8 cellular contexts compared by ENCODE assay signal in the genomic region with DNA sequence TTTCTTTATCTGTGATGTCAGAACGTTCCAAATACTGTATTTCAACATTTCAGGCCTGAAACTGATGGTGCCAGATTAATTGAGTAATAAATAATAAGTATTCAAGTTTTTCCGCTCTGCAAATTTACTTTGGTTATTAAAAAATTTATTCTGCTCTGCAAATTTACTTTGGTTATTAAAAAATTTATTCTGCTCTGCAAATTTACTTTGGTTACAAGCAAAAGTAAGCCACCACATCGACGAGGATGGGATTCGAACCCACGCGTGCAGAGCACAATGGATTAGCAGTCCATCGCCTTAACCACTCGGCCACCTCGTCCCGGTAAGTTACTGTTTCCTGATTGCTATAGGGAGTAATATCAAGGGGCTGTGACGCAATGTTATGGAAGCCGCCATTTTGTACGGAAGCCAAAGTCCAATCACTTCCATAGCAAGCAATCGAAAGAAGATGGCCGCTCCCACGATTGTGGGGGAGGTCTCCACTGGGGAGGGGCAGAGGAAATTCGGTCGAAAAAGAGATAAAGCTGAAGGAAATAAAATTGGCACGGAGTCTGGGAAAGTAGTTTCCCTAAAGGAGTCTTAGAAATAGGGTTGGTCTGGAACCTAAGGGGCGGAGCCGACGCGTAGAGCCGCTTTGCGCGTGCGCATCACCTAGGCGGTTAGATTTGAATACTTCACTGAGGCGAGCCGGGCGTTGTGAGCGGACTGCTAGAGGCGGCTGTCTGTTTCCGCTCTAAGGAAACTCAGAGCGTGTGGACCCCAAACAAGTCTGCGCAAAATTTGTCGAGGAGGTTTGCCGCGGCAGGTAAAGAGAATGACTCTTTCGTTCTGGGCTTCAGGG. TPM values are rescaled to one million over a fixed set of nuclear protein-coding genes. Genes with fewer than 3 reads are reported as not detected.
DNase-seq lines count a peak whose midpoint lies in the region; ATAC-seq and TF ChIP-seq lines count a peak whose summit lies in the region.

A gene with protein sequence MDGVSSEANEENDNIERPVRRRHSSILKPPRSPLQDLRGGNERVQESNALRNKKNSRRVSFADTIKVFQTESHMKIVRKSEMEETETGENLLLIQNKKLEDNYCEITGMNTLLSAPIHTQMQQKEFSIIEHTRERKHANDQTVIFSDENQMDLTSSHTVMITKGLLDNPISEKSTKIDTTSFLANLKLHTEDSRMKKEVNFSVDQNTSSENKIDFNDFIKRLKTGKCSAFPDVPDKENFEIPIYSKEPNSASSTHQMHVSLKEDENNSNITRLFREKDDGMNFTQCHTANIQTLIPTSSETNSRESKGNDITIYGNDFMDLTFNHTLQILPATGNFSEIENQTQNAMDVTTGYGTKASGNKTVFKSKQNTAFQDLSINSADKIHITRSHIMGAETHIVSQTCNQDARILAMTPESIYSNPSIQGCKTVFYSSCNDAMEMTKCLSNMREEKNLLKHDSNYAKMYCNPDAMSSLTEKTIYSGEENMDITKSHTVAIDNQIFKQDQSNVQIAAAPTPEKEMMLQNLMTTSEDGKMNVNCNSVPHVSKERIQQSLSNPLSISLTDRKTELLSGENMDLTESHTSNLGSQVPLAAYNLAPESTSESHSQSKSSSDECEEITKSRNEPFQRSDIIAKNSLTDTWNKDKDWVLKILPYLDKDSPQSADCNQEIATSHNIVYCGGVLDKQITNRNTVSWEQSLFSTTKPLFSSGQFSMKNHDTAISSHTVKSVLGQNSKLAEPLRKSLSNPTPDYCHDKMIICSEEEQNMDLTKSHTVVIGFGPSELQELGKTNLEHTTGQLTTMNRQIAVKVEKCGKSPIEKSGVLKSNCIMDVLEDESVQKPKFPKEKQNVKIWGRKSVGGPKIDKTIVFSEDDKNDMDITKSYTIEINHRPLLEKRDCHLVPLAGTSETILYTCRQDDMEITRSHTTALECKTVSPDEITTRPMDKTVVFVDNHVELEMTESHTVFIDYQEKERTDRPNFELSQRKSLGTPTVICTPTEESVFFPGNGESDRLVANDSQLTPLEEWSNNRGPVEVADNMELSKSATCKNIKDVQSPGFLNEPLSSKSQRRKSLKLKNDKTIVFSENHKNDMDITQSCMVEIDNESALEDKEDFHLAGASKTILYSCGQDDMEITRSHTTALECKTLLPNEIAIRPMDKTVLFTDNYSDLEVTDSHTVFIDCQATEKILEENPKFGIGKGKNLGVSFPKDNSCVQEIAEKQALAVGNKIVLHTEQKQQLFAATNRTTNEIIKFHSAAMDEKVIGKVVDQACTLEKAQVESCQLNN (N-terminal part only) (plus strand): TSS at position 662 of the 841 bp plus-strand sequence. CDS start 8,683 bp downstream, outside the sequence.

- H3K4me3 ChIP-seq in hepatocyte (peak within 1 kb of the TSS; percentile 39), rectal smooth muscle tissue (ENCODE audit: low read length) (peak within 1 kb of the TSS; percentile 95), aorta (ENCODE audit: low read length in 2 of 2) (peak within 1 kb of the TSS; percentile 0 to 48)

- H4K20me1 ChIP-seq in hepatocyte (ENCODE audit: insufficient read depth, poor library complexity, severe bottlenecking) = no peaks in the 10 kb centered on the region

- no peaks in the 10 kb centered on the region for H3K9me2 ChIP-seq in hepatocyte (replicated peaks; ENCODE audit: insufficient read depth)

- H3K9ac ChIP-seq in rectal smooth muscle tissue (ENCODE audit: low read length) = peak within 1 kb of the TSS; percentile 78

- H3K79me2 ChIP-seq in hepatocyte = peaks cover 33% of the 10 kb centered on the region

- TF ChIP-seq CTCF in hepatocyte (IDR thresholded peaks at IDR 0.05; ENCODE audit: poor library complexity) = no peak

- H3K27me3 ChIP-seq in hepatocyte (no peaks in the 10 kb centered on the region), rectal smooth muscle tissue (ENCODE audit: control insufficient read depth, insufficient read depth, low read length) (no peaks in the 10 kb centered on the region), aorta (ENCODE audit: control insufficient read depth in 1 of 2, insufficient read depth in 2 of 2, low read length in 1 of 2) (no peaks in the 10 kb centered on the region)

- peak within 1 kb of the TSS; percentile 74 for H3K4me2 ChIP-seq in hepatocyte

- H2AFZ ChIP-seq in hepatocyte = peak within 1 kb of the TSS; percentile 55

- ATAC-seq in GM18511 (IDR thresholded peaks at IDR 0.05; ENCODE audit: unreplicated experiment) = peak; percentile 76
- ATAC-seq in HG03039 (IDR thresholded peaks at IDR 0.05; ENCODE audit: unreplicated experiment) = peak; percentile 58
- ATAC-seq in aorta (ENCODE audit: low FRiP score) = peak; percentile 95

- WGBS in hepatocyte (ENCODE audit: low lambda C conversion rate, missing lambda C conversion rate) = 4% methylated on average over 41 of the region's 41 CpGs
- WGBS in aorta, 2 donors = 3% methylated on average over 41 of the region's 41 CpGs

- no peaks in the 10 kb centered on the region for H3K9me3 ChIP-seq in hepatocyte (ENCODE audit: low read depth)
- H3K9me3 ChIP-seq in aorta (ENCODE audit: control insufficient read depth, low read length) = no peaks in the 10 kb centered on the region

- intact Hi-C loops in aorta (cut with DNase I) = loop anchor here (5.0 to 10.0 kb wide), 5 partner anchors 98 to 521 kb away; partner anchors contain the start of genes C15orf62 (in 1 of the 2), GCHFR (in 1 of the 2), INO80 (in 1 of the 2) and RMDN3 (in 1 of the 2)

- H3K4me1 ChIP-seq in hepatocyte (ENCODE audit: insufficient read depth) (peaks cover 6% of the 10 kb centered on the region), rectal smooth muscle tissue (ENCODE audit: control insufficient read depth, insufficient read depth, low read length) (peaks cover 4% of the 10 kb centered on the region), aorta (ENCODE audit: control insufficient read depth in 1 of 2, insufficient read depth in 2 of 2, low read length in 2 of 2) (no peaks in the 10 kb centered on the region)

- no peaks in the 10 kb centered on the region for H3K36me3 ChIP-seq in hepatocyte (replicated peaks; ENCODE audit: insufficient read depth, low read depth)
- H3K36me3 ChIP-seq in rectal smooth muscle tissue (ENCODE audit: control insufficient read depth, insufficient read depth, low read length) = no peaks in the 10 kb centered on the region
- no peaks in the 10 kb centered on the region for H3K36me3 ChIP-seq in aorta (ENCODE audit: control insufficient read depth in 1 of 2, insufficient read depth in 2 of 2, low read length in 1 of 2)

- H3K27ac ChIP-seq in hepatocyte (peak within 1 kb of the TSS; percentile 95), rectal smooth muscle tissue (ENCODE audit: low read depth, low read length) (peak within 1 kb of the TSS; percentile 94), aorta (ENCODE audit: low read depth in 1 of 2, low read length in 2 of 2) (peak within 1 kb of the TSS; percentile 60 to 61)

- peak; percentile 89 for DNase-seq in NCI-H2081 treated with DMSO at 0.1 percent for 48 hours (lab: John Stamatoyannopoulos, UW)
- peak; percentile 93 for DNase-seq in T1000 (lab: John Stamatoyannopoulos, UW)
- DNase-seq in astrocyte of the hippocampus (ENCODE audit: low read depth, low spot score) = peak; percentile 97
- peak; percentile 94 for DNase-seq in hepatocyte (ENCODE audit: low spot score)
- peak; percentile 90 to 95 for DNase-seq in aorta

RNA-seq across cellular contexts. Expression of the gene that starts here (rescaled TPM):
- 10.0 and 15.7 TPM in 2 replicates for total RNA-seq in hepatocyte
- polyA plus RNA-seq in hepatocyte = 2.9 and 3.0 TPM in 2 replicates
- total RNA-seq in aorta = 1 to 10 TPM in 1 of 2 donors, under 1 TPM in 1; 0.42 to 1.6 TPM
- polyA plus RNA-seq in aorta = under 1 TPM; 0.03 to 0.50 TPM

Comparison
In these comparisons a context has a peak if more than half of its experiments do, and no peak if none do; other contexts are left out.
1. Peak in every context shown above with its lines: DNase-seq, ATAC-seq, H3K4me3 ChIP-seq and H3K27ac ChIP-seq.
2. H3K4me3 ChIP-seq: peak in every context shown above with its lines; median percentile 95 in rectal smooth muscle tissue; 39 in hepatocyte; 24 in aorta.